31 cellular contexts compared by ENCODE assay signal in the genomic region with DNA sequence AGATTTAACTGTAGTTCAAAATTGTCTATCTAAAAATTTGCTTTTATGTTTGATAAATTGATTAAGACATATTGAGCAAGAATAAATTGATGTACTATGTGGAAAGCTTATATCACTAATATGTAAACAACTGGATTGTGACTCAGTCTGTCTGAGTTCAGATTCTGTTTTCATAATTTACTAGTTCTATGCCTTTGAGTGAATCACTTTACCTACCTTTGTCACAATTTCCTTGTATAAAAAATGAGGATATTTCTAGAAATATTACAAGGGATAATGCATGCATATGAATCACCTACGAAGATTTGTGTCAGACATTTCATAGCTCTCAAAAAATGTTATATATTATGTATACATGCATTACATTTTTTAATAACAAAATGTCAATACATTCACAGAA.
"Had no signal": no experiment of that assay in that cellular context is flagged by ENCODE, and none has a peak within 500 bp of the region (broad histone marks: within the 10 kb centered on the region; RNA-seq: fewer than 3 reads in every experiment).

No MANE protein-coding gene starts in this region.

- H2AFZ ChIP-seq: parathyroid adenoma had no signal

- H3K9ac ChIP-seq: neural progenitor cell, parathyroid adenoma had no signal

- H3K9me3 ChIP-seq: ovary, psoas muscle, right lobe of liver, sigmoid colon, spleen, suprapubic skin, testis, tibial artery, transverse colon, upper lobe of right lung, uterus had no signal

- H3K4me1 Mint-ChIP-seq: naive thymus-derived CD4-positive, alpha-beta T cell; stimulated activated naive CD8-positive, alpha-beta T cell treated with anti-CD3 and anti-CD28 coated beads, Interleukin-15, amount 100 ng/mL, for 72 hours had no signal

- H3K4me1 ChIP-seq: parathyroid adenoma, psoas muscle, right lobe of liver, sigmoid colon, spleen, suprapubic skin, testis, tibial artery, transverse colon, upper lobe of right lung, uterus had no signal

- DNase-seq: naive thymus-derived CD4-positive, alpha-beta T cell; occipital lobe; ovary; posterior cingulate gyrus; psoas muscle; right cardiac atrium; right lobe of liver; sigmoid colon; spleen; stimulated activated CD4-positive, alpha-beta T cell treated with anti-CD3 and anti-CD28 coated beads, Interleukin-12 subunit alpha, Interleukin-12 subunit beta, amount 100 ng/mL, for 4 hours; stimulated activated CD4-positive, alpha-beta T cell treated with anti-CD3 and anti-CD28 coated beads, Interleukin-1b, Interleukin-23, amount 100 ng/mL, for 48 hours; stimulated activated CD4-positive, alpha-beta T cell treated with anti-CD3 and anti-CD28 coated beads, Interleukin-4, amount 100 ng/mL, for 1 hour; stimulated activated CD4-positive, alpha-beta T cell treated with anti-CD3 and anti-CD28 coated beads, Interleukin-4, amount 100 ng/mL, for 4 hours; stimulated activated CD8-positive, alpha-beta memory T cell treated with anti-CD3 and anti-CD28 coated beads, Interleukin-4, amount 100 ng/mL, for 48 hours; stimulated activated naive CD4-positive, alpha-beta T cell; stimulated activated naive CD8-positive, alpha-beta T cell treated with anti-CD3 and anti-CD28 coated beads, Interleukin-15, amount 100 ng/mL, for 72 hours; stimulated activated naive CD8-positive, alpha-beta T cell treated with anti-CD3 and anti-CD28 coated beads, Interleukin-15, Interleukin-2, amounts not matched to agents 100 U/mL and 50 U/mL, for 24 hours; substantia nigra; testis; tibial artery; transverse colon; upper lobe of right lung; uterus had no signal

- H3K79me2 ChIP-seq: parathyroid adenoma had no signal

- H3K27ac ChIP-seq: neural progenitor cell, ovary, parathyroid adenoma, psoas muscle, right lobe of liver, sigmoid colon, spleen, suprapubic skin, testis, tibial artery, transverse colon, upper lobe of right lung, uterus had no signal

- H3K4me2 ChIP-seq: smooth muscle cell had no signal

- H3K36me3 ChIP-seq: neural progenitor cell, ovary, right lobe of liver, sigmoid colon, spleen, suprapubic skin, tibial artery, transverse colon, upper lobe of right lung, uterus had no signal

- H3K27me3 Mint-ChIP-seq: naive thymus-derived CD4-positive, alpha-beta T cell; natural killer cell treated with Interleukin-12 subunit alpha and Interleukin-12 subunit beta and Interleukin-15 and Interleukin-18, amount 100 ng/mL, for 72 hours; stimulated activated memory B cell treated with anti-CD40 and anti-IgM and Interleukin-4, amounts not matched to agents 10 μg/mL and 1 μg/mL and 100 μg/mL, for 72 hours; stimulated activated naive CD8-positive, alpha-beta T cell treated with anti-CD3 and anti-CD28 coated beads, Interleukin-15, amount 100 ng/mL, for 72 hours; type B pancreatic cell had no signal

- H3K9me3 Mint-ChIP-seq: neural progenitor cell; stimulated activated memory B cell treated with anti-CD40 and anti-IgM and Interleukin-4, amounts not matched to agents 10 μg/mL and 1 μg/mL and 100 μg/mL, for 72 hours; stimulated activated naive CD8-positive, alpha-beta T cell treated with anti-CD3 and anti-CD28 coated beads, Interleukin-15, amount 100 ng/mL, for 72 hours; type B pancreatic cell had no signal

- H3K27ac Mint-ChIP-seq: naive thymus-derived CD4-positive, alpha-beta T cell; natural killer cell treated with Interleukin-12 subunit alpha and Interleukin-12 subunit beta and Interleukin-15 and Interleukin-18, amount 100 ng/mL, for 72 hours; neural progenitor cell; progenitor cell of endocrine pancreas; stimulated activated memory B cell treated with anti-CD40 and anti-IgM and Interleukin-4, amounts not matched to agents 10 μg/mL and 1 μg/mL and 100 μg/mL, for 72 hours; stimulated activated naive CD8-positive, alpha-beta T cell treated with anti-CD3 and anti-CD28 coated beads, Interleukin-15, amount 100 ng/mL, for 72 hours; type B pancreatic cell had no signal

- ATAC-seq: naive thymus-derived CD4-positive, alpha-beta T cell; natural killer cell treated with Interleukin-12 subunit alpha and Interleukin-12 subunit beta and Interleukin-15 and Interleukin-18, amount 100 ng/mL, for 72 hours; psoas muscle; right cardiac atrium; right lobe of liver; stimulated activated memory B cell treated with anti-CD40 and anti-IgM and Interleukin-4, amounts not matched to agents 10 μg/mL and 1 μg/mL and 100 μg/mL, for 72 hours; stimulated activated naive CD8-positive, alpha-beta T cell treated with anti-CD3 and anti-CD28 coated beads, Interleukin-15, amount 100 ng/mL, for 72 hours; stimulated activated naive CD8-positive, alpha-beta T cell treated with anti-CD3 and anti-CD28 coated beads, Interleukin-15, Interleukin-2, amounts not matched to agents 100 U/mL and 50 U/mL, for 24 hours; upper lobe of right lung had no signal

- H3K36me3 Mint-ChIP-seq: natural killer cell treated with Interleukin-12 subunit alpha and Interleukin-12 subunit beta and Interleukin-15 and Interleukin-18, amount 100 ng/mL, for 72 hours; neural progenitor cell; stimulated activated memory B cell treated with anti-CD40 and anti-IgM and Interleukin-4, amounts not matched to agents 10 μg/mL and 1 μg/mL and 100 μg/mL, for 72 hours; type B pancreatic cell had no signal

- H3K4me3 Mint-ChIP-seq: naive thymus-derived CD4-positive, alpha-beta T cell; natural killer cell treated with Interleukin-12 subunit alpha and Interleukin-12 subunit beta and Interleukin-15 and Interleukin-18, amount 100 ng/mL, for 72 hours; neural progenitor cell; stimulated activated memory B cell treated with anti-CD40 and anti-IgM and Interleukin-4, amounts not matched to agents 10 μg/mL and 1 μg/mL and 100 μg/mL, for 72 hours; stimulated activated naive CD8-positive, alpha-beta T cell treated with anti-CD3 and anti-CD28 coated beads, Interleukin-15, amount 100 ng/mL, for 72 hours; type B pancreatic cell had no signal

- H3K27me3 ChIP-seq: neural progenitor cell, ovary, right lobe of liver, sigmoid colon, spleen, suprapubic skin, testis, tibial artery, transverse colon, upper lobe of right lung, uterus had no signal

- H3K4me3 ChIP-seq: neural progenitor cell, ovary, psoas muscle, right lobe of liver, sigmoid colon, smooth muscle cell, spleen, suprapubic skin, testis, tibial artery, transverse colon, upper lobe of right lung, uterus had no signal
